Comparison of ENCODE assay signal across 11 cellular contexts in genomic region chr4:173436149-173436579, GRCh38. TPM values are rescaled to one million over a fixed set of nuclear protein-coding genes. Genes with fewer than 3 reads are reported as not detected.
DNase-seq lines count a peak whose midpoint lies in the region; ATAC-seq, FAIRE-seq and TF ChIP-seq lines count a peak whose summit lies in the region.
"Had no signal": no experiment of that assay in that cellular context is flagged by ENCODE, and none has a peak within 500 bp of the region (broad histone marks: within the 10 kb centered on the region; RNA-seq: fewer than 3 reads in every experiment).

No MANE protein-coding gene starts in this region.

- no peak for ATAC-seq in GM21381 (IDR thresholded peaks at IDR 0.05; ENCODE audit: unreplicated experiment)

- H3K27me3 ChIP-seq in osteoblast (ENCODE audit: insufficient read depth, low read length) = no peaks in the 10 kb centered on the region

- peaks cover 21% of the 10 kb centered on the region for H3K4me1 ChIP-seq in osteoblast (ENCODE audit: insufficient read depth, low read length)
- H3K4me1 ChIP-seq in kidney (ENCODE audit: control insufficient read depth in 1 of 2, insufficient read depth in 1 of 2, low read depth in 1 of 2, low read length in 2 of 2) = no peaks in the 10 kb centered on the region

- no peaks in the 10 kb centered on the region for H3K9me3 ChIP-seq in osteoblast (ENCODE audit: low read depth, low read length)
- no peaks in the 10 kb centered on the region for H3K9me3 ChIP-seq in kidney (ENCODE audit: control insufficient read depth in 1 of 2, low read length in 2 of 2)

- H2AFZ ChIP-seq in osteoblast (ENCODE audit: low read length) = peak overlapping the region; percentile 7

- no peak for FAIRE-seq in kidney (lab: Jason Lieb, UNC)

- TF ChIP-seq CTCF in osteoblast (IDR thresholded peaks at IDR 0.05; ENCODE audit: extremely low read depth, low read depth, low read length) (no peak), kidney (IDR thresholded peaks at IDR 0.05; ENCODE audit: borderline replicate concordance, extremely low read depth, insufficient read depth) (no peak)

- H3K79me2 ChIP-seq in osteoblast (ENCODE audit: insufficient read depth, low read length) = no peaks in the 10 kb centered on the region

- H3K27ac ChIP-seq in osteoblast (ENCODE audit: low read depth, low read length) (peak overlapping the region; percentile 47), kidney (ENCODE audit: low read depth in 2 of 2, low read length in 2 of 2) (no peak overlapping the region)

- peak; percentile 75 for DNase-seq in GM03348 (ENCODE audit: low spot score)
- DNase-seq in NCI-H226 = peak; percentile 22
- DNase-seq in fibroblast of gingiva (ENCODE audit: low read depth) = peak; percentile 93
- DNase-seq in osteoblast (ENCODE audit: insufficient read length, low spot score, missing footprints) = no peak
- no peak for DNase-seq in kidney
- no peak for DNase-seq in NCI-H446 (lab: John Stamatoyannopoulos, UW)
- no peak for DNase-seq in stimulated activated CD4-positive, alpha-beta T cell treated with anti-CD3 and anti-CD28 coated beads, Interleukin-1b, Interleukin-23, amount 100 ng/mL, for 48 hours
- DNase-seq: Karpas-422; NK-92 treated with Interleukin-12 subunit alpha and Interleukin-12 subunit beta, amount 100 ng/mL, for 24 hours had no signal

- intact Hi-C loops in kidney (cut with DNase I) = no loop called here

- no peak overlapping the region for H3K9ac ChIP-seq in kidney (ENCODE audit: low read length in 2 of 2)

- H3K36me3 ChIP-seq in osteoblast (ENCODE audit: insufficient read depth, low read length) (no peaks in the 10 kb centered on the region), kidney (ENCODE audit: control insufficient read depth in 1 of 2, insufficient read depth in 2 of 2, low read length in 2 of 2) (no peaks in the 10 kb centered on the region)

- H3K4me3 ChIP-seq in osteoblast (ENCODE audit: insufficient read depth, low read length) (no peak overlapping the region), kidney (ENCODE audit: low read length in 2 of 2) (no peak overlapping the region)

- no peaks in the 10 kb centered on the region for H4K20me1 ChIP-seq in osteoblast (ENCODE audit: insufficient read depth, low read length)

- H3K4me2 ChIP-seq in osteoblast (ENCODE audit: insufficient read depth, low read length) = peak overlapping the region; percentile 61

RNA-seq across cellular contexts. Expression of gene SCRG1, which starts 37.2 kb away (rescaled TPM):
- total RNA-seq in osteoblast (0.88 and 7.6 TPM in 2 replicates), kidney (1.6 TPM)
- 0.11 TPM for polyA plus RNA-seq in kidney (ENCODE audit: insufficient read depth, low read depth, low replicate concordance)
- total RNA-seq: T-helper 1 cell treated with Interleukin-12 subunit alpha and Interleukin-12 subunit beta and Interleukin-4 antibody, amounts not matched to agents 30 ng/mL and 1 ng/mL, for 36 hours had no signal

Comparison
In these comparisons a context has a peak if more than half of its experiments do, and no peak if none do; other contexts are left out.
1. DNase-seq: peak in GM03348 (single experiment), NCI-H226 (single experiment) and fibroblast of gingiva (single experiment); none in osteoblast (single experiment), kidney (single experiment), NCI-H446 (0 of 2) and stimulated activated CD4-positive, alpha-beta T cell treated with anti-CD3 and anti-CD28 coated beads, Interleukin-1b, Interleukin-23, amount 100 ng/mL, for 48 hours (single experiment).